8 cellular contexts compared by ENCODE assay signal in the genomic region with DNA sequence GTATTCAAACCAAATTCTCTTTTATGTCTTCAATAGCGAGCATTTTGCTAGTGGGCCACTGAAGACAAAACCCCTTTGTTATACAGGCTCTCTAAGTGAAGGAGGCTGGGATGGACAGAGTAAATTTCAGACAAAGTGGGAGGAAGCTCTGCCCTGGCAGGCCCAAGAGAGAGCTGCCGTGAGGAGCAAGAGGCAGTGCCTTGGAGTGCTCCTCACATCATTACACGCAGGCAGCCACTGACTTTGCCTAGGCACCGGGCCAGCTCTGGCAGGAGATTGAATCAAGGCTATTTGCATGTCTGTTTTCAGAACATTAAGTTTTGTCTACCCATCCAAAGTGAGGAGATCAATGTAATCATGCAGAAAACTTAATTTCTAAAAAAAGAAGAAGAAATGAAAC.
DNase-seq lines count a peak whose midpoint lies in the region; ATAC-seq and TF ChIP-seq lines count a peak whose summit lies in the region.

No MANE protein-coding gene starts in this region.

- TF ChIP-seq POLR2A in transverse colon (IDR thresholded peaks at IDR 0.05), result no peak

- H3K36me3 ChIP-seq in transverse colon, result no peaks in the 10 kb centered on the region

- ATAC-seq in GM21423 (IDR thresholded peaks at IDR 0.05; ENCODE audit: unreplicated experiment) (peak; percentile 40), HG03571 (IDR thresholded peaks at IDR 0.05; ENCODE audit: unreplicated experiment) (peak; percentile 57), omental fat pad (ENCODE audit: low FRiP score) (no peak)
- no peak for ATAC-seq in naive thymus-derived CD8-positive, alpha-beta T cell

- no peaks in the 10 kb centered on the region for H3K9me3 ChIP-seq in transverse colon

- DNase-seq in cardiac septum (ENCODE audit: low spot score) (peak; percentile 83), transverse colon (peak; percentile 56), H4 (ENCODE audit: low spot score) (no peak), omental fat pad (ENCODE audit: low spot score) (no peak)
- DNase-seq in activated T-helper 2 cell treated with anti-CD3 and anti-CD28 coated beads, Interferon-gamma antibody, Interleukin-2, Interleukin-4, amounts not matched to agents 10 μg/mL and 5 μg/mL and 100 μg/mL, durations not matched to agents 14 hours and 24 hours and 36 hours (ENCODE audit: low spot score), result no peak
- no peak for DNase-seq in naive thymus-derived CD8-positive, alpha-beta T cell

- WGBS in transverse colon (ENCODE audit: low coverage in 1 of 2), 2 donors, result 32 to 45% methylated on average over 3 to 4 of the region's 4 CpGs

- TF ChIP-seq CTCF in transverse colon (IDR thresholded peaks at IDR 0.05) (no peak), omental fat pad (IDR thresholded peaks at IDR 0.05) (no peak)

- H3K27me3 Mint-ChIP-seq in activated T-helper 2 cell treated with anti-CD3 and anti-CD28 coated beads, Interferon-gamma antibody, Interleukin-2, Interleukin-4, amounts not matched to agents 10 μg/mL and 5 μg/mL and 100 μg/mL, durations not matched to agents 14 hours and 24 hours and 36 hours (ENCODE audit: low read depth), result peaks cover 13% of the 10 kb centered on the region
- peaks cover 0 to 7% (median 3%) of the 10 kb centered on the region in 5 donors for H3K27me3 Mint-ChIP-seq in naive thymus-derived CD8-positive, alpha-beta T cell

- peak overlapping the region in 1 of 4 donors; percentile 14 for H3K27ac ChIP-seq in transverse colon

- no peak overlapping the region for H3K4me3 ChIP-seq in transverse colon

- no peak overlapping the region for H3K27ac Mint-ChIP-seq in activated T-helper 2 cell treated with anti-CD3 and anti-CD28 coated beads, Interferon-gamma antibody, Interleukin-2, Interleukin-4, amounts not matched to agents 10 μg/mL and 5 μg/mL and 100 μg/mL, durations not matched to agents 14 hours and 24 hours and 36 hours
- H3K27ac Mint-ChIP-seq in naive thymus-derived CD8-positive, alpha-beta T cell, result no peak overlapping the region

- TF ChIP-seq EP300 in transverse colon (IDR thresholded peaks at IDR 0.05; ENCODE audit: low read depth), result no peak

- in situ Hi-C loops in transverse colon (cut with MboI; ENCODE audit: low pct_ligation_motif_present in 1 of 4, low pct_unique_long_range_greater_than_20kb in 1 of 4, low sequenced_read_pairs in 3 of 4), result loop anchor here in 1 of 4 donors (25.0 kb wide), 1 partner anchor 309 kb away; no protein-coding TSS in a partner anchor

- no peaks in the 10 kb centered on the region for H3K9me3 Mint-ChIP-seq in activated T-helper 2 cell treated with anti-CD3 and anti-CD28 coated beads, Interferon-gamma antibody, Interleukin-2, Interleukin-4, amounts not matched to agents 10 μg/mL and 5 μg/mL and 100 μg/mL, durations not matched to agents 14 hours and 24 hours and 36 hours
- no peaks in the 10 kb centered on the region for H3K9me3 Mint-ChIP-seq in naive thymus-derived CD8-positive, alpha-beta T cell

- intact Hi-C loops in cardiac septum (cut with DNase I), result loop anchor here (2.0 to 10.0 kb wide), 4 partner anchors 91 to 324 kb away; partner anchors contain the start of gene SLC12A2
- intact Hi-C loops in transverse colon (cut with DNase I; ENCODE audit: low total_unique reads), result no loop called here
- intact Hi-C loops in activated T-helper 2 cell treated with anti-CD3 and anti-CD28 coated beads, Interferon-gamma antibody, Interleukin-2, Interleukin-4, amounts not matched to agents 10 μg/mL and 5 μg/mL and 100 μg/mL, durations not matched to agents 14 hours and 24 hours and 36 hours (cut with micrococcal nuclease), result loop anchor here (10.0 kb wide), 1 partner anchor 116 kb away; no protein-coding TSS in a partner anchor

- H3K4me1 Mint-ChIP-seq in activated T-helper 2 cell treated with anti-CD3 and anti-CD28 coated beads, Interferon-gamma antibody, Interleukin-2, Interleukin-4, amounts not matched to agents 10 μg/mL and 5 μg/mL and 100 μg/mL, durations not matched to agents 14 hours and 24 hours and 36 hours (ENCODE audit: low read depth), result no peaks in the 10 kb centered on the region
- no peaks in the 10 kb centered on the region for H3K4me1 Mint-ChIP-seq in naive thymus-derived CD8-positive, alpha-beta T cell

- H3K27me3 ChIP-seq in transverse colon, result no peaks in the 10 kb centered on the region

- no peak overlapping the region for H3K4me3 Mint-ChIP-seq in activated T-helper 2 cell treated with anti-CD3 and anti-CD28 coated beads, Interferon-gamma antibody, Interleukin-2, Interleukin-4, amounts not matched to agents 10 μg/mL and 5 μg/mL and 100 μg/mL, durations not matched to agents 14 hours and 24 hours and 36 hours (ENCODE audit: low read depth)
- H3K4me3 Mint-ChIP-seq in naive thymus-derived CD8-positive, alpha-beta T cell, result no peak overlapping the region

- no peaks in the 10 kb centered on the region for H3K36me3 Mint-ChIP-seq in activated T-helper 2 cell treated with anti-CD3 and anti-CD28 coated beads, Interferon-gamma antibody, Interleukin-2, Interleukin-4, amounts not matched to agents 10 μg/mL and 5 μg/mL and 100 μg/mL, durations not matched to agents 14 hours and 24 hours and 36 hours (ENCODE audit: low read depth)
- H3K36me3 Mint-ChIP-seq in naive thymus-derived CD8-positive, alpha-beta T cell, result no peaks in the 10 kb centered on the region

- H3K4me1 ChIP-seq in transverse colon, result peaks cover 5 to 35% (median 9%) of the 10 kb centered on the region in 4 donors

- POLR2A ChIA-PET in naive thymus-derived CD8-positive, alpha-beta T cell (lab: Charles Lee), result no interaction called here

Comparison
In these comparisons a context has a peak if more than half of its experiments do, and no peak if none do; other contexts are left out.
1. ATAC-seq: peak in GM21423 (single experiment) and HG03571 (single experiment); none in omental fat pad (single experiment) and naive thymus-derived CD8-positive, alpha-beta T cell (0 of 2).
2. DNase-seq: peak in cardiac septum (single experiment) and transverse colon (single experiment); none in H4 (single experiment), activated T-helper 2 cell treated with anti-CD3 and anti-CD28 coated beads, Interferon-gamma antibody, Interleukin-2, Interleukin-4, amounts not matched to agents 10 μg/mL and 5 μg/mL and 100 μg/mL, durations not matched to agents 14 hours and 24 hours and 36 hours (single experiment), omental fat pad (single experiment) and naive thymus-derived CD8-positive, alpha-beta T cell (0 of 10).